ENCODE assay signal across 8 cellular contexts in genomic region chr17:59330314-59330942, GRCh38. TPM values are rescaled to one million over a fixed set of nuclear protein-coding genes. Genes with fewer than 3 reads are reported as not detected.
DNase-seq lines count a peak whose midpoint lies in the region; ATAC-seq and TF ChIP-seq lines count a peak whose summit lies in the region.

No MANE protein-coding gene starts in this region.

- peak overlapping the region; percentile 86 for H3K4me3 Mint-ChIP-seq in central memory CD8-positive, alpha-beta T cell

- no peak overlapping the region for H3K23ac ChIP-seq in IMR-90 (ENCODE audit: low read depth, low read length)

- intact Hi-C loops in IMR-90 (cut with micrococcal nuclease) (no loop called here), lower leg skin (cut with DNase I; ENCODE audit: low total_unique reads) (no loop called here), testis (cut with DNase I; ENCODE audit: low total_unique reads) (no loop called here)

- no peaks in the 10 kb centered on the region for H3K27me3 Mint-ChIP-seq in central memory CD8-positive, alpha-beta T cell

- no peak overlapping the region; the same call in 1 of the 2 replicates for H4K91ac ChIP-seq in IMR-90 (ENCODE audit: insufficient read depth, low read depth, low read length)

- peaks cover 4% of the 10 kb centered on the region; the same call in 1 of the 2 replicates for H3K9me1 ChIP-seq in IMR-90 (ENCODE audit: insufficient read depth, low read length)

- H2BK20ac ChIP-seq in IMR-90 (ENCODE audit: low read depth, low read length): no peak overlapping the region

- POLR2A ChIA-PET in IMR-90 (lab: Charles Lee; ENCODE audit: unreplicated experiment): no interaction called here

- in situ Hi-C loops in IMR-90 (cut with MboI; ENCODE audit: low sequenced_read_pairs): no loop called here

- H3K14ac ChIP-seq in IMR-90 (replicated peaks; ENCODE audit: low read depth, low read length): no peak overlapping the region

- ATAC-seq in IMR-90 (ENCODE audit: low read depth) (no peak), GM18867 (IDR thresholded peaks at IDR 0.05; ENCODE audit: unreplicated experiment) (no peak)
- no peak for ATAC-seq in central memory CD8-positive, alpha-beta T cell (replicated peaks; ENCODE audit: extremely low read depth, poor library complexity, severe bottlenecking)

- no peak overlapping the region for H3K4me2 ChIP-seq in IMR-90 (ENCODE audit: low read depth, low read length)

- TF ChIP-seq RAD21 in IMR-90 (IDR thresholded peaks at IDR 0.05; ENCODE audit: low read length): no peak

- H3K27ac Mint-ChIP-seq in central memory CD8-positive, alpha-beta T cell (ENCODE audit: low read depth): peak overlapping the region; percentile 93

- H3K9me3 ChIP-seq in IMR-90 (ENCODE audit: control insufficient read depth, insufficient read depth, low read length) (no peaks in the 10 kb centered on the region), testis (no peaks in the 10 kb centered on the region)

- H2AK9ac ChIP-seq in IMR-90 (replicated peaks; ENCODE audit: low read depth, low read length, poor library complexity): peak overlapping the region; percentile 42

- H4K20me1 ChIP-seq in IMR-90 (ENCODE audit: insufficient read depth, low read length): peaks cover 8% of the 10 kb centered on the region; the same call in 1 of the 2 replicates

- no peaks in the 10 kb centered on the region for H3K9me3 Mint-ChIP-seq in central memory CD8-positive, alpha-beta T cell

- no peak for DNase-seq in IMR-90
- DNase-seq in central memory CD8-positive, alpha-beta T cell (ENCODE audit: low spot score in 2 of 2): no peak
- DNase-seq in lower leg skin (ENCODE audit: low spot score in 2 of 2): peak; percentile 32 to 88
- DNase-seq in testis: peak; percentile 60
- no peak for DNase-seq in COR-L47 (lab: John Stamatoyannopoulos, UW)
- no peak for DNase-seq in NCI-H1694 (lab: John Stamatoyannopoulos, UW)

- no peak overlapping the region for H3K56ac ChIP-seq in IMR-90 (ENCODE audit: extremely low read depth, insufficient read depth, low read length)

- no peak overlapping the region for H3K18ac ChIP-seq in IMR-90 (ENCODE audit: low read depth, low read length)

- H3K27ac ChIP-seq in ACC112 (ENCODE audit: low read depth, low read length) (peak overlapping the region; percentile 84), IMR-90 (ENCODE audit: insufficient read depth, low read length) (no peak overlapping the region), testis (peak overlapping the region; percentile 84 to 93)

- H2BK5ac ChIP-seq in IMR-90 (ENCODE audit: low read depth, low read length, poor library complexity, severe bottlenecking): no peak overlapping the region

- peaks cover 3 to 14% of the 10 kb centered on the region in 2 experiments; a peak in 1 of 4 replicates for H3K79me1 ChIP-seq in IMR-90 (ENCODE audit: low read depth in 1 of 2, low read length in 2 of 2)

- H2AFZ ChIP-seq in ACC112 (ENCODE audit: low read length, unreplicated experiment) (peak overlapping the region; percentile 66), IMR-90 (replicated peaks; ENCODE audit: low read length, poor library complexity) (peak overlapping the region; percentile 48)

- dilution Hi-C loops in IMR-90 (cut with HindIII; ENCODE audit: low sequenced_read_pairs, unreplicated experiment): no loop called here

- H3K4ac ChIP-seq in IMR-90 (ENCODE audit: low read depth, low read length): no peak overlapping the region; the same call in 1 of the 2 replicates

- H3K4me1 ChIP-seq in ACC112 (ENCODE audit: control insufficient read depth, insufficient read depth, low read length, unreplicated experiment) (peaks cover 45% of the 10 kb centered on the region), IMR-90 (ENCODE audit: control insufficient read depth, insufficient read depth, low read length) (peaks cover 13% of the 10 kb centered on the region), testis (peaks cover 41% of the 10 kb centered on the region)

- H2AK5ac ChIP-seq in IMR-90 (ENCODE audit: low read depth, low read length): no peak overlapping the region

- H3K36me3 ChIP-seq in ACC112 (ENCODE audit: insufficient read depth, low read length) (no peaks in the 10 kb centered on the region), IMR-90 (ENCODE audit: control insufficient read depth, insufficient read depth, low read length) (no peaks in the 10 kb centered on the region), testis (ENCODE audit: low read depth, missing control alignments) (no peaks in the 10 kb centered on the region)

- no TSS peak for BruUV-seq in IMR-90 (replicated peaks; lab: Mats Ljungman, UMichigan)

- TF ChIP-seq POLR2A in IMR-90 (IDR thresholded peaks at IDR 0.05; ENCODE audit: low read depth, low read length) (no peak), lower leg skin (IDR thresholded peaks at IDR 0.05) (no peak), testis (IDR thresholded peaks at IDR 0.05) (no peak)

- H3K4me1 Mint-ChIP-seq in central memory CD8-positive, alpha-beta T cell: peaks cover 54% of the 10 kb centered on the region

- H3K4me3 ChIP-seq in ACC112 (ENCODE audit: low read depth, low read length): no peak overlapping the region
- H3K4me3 ChIP-seq in IMR-90 (ENCODE audit: insufficient read depth, low read depth, low read length): no peak overlapping the region
- H3K4me3 ChIP-seq in lower leg skin (ENCODE audit: low read depth, poor library complexity, severe bottlenecking): no peak overlapping the region
- peak overlapping the region in 1 of 2 donors; percentile 79 for H3K4me3 ChIP-seq in testis

- H3K79me2 ChIP-seq in ACC112 (ENCODE audit: control insufficient read depth, insufficient read depth, low read length, unreplicated experiment): peaks cover 28% of the 10 kb centered on the region

- H3K9ac ChIP-seq in IMR-90 (ENCODE audit: low read depth, low read length): no peak overlapping the region

- H4K5ac ChIP-seq in IMR-90 (ENCODE audit: low read depth, low read length): no peak overlapping the region

- H2BK120ac ChIP-seq in IMR-90 (ENCODE audit: low read depth, low read length): no peak overlapping the region

- peak overlapping the region in 1 of 2 experiments; percentile 5; a peak in 1 of 4 replicates for H4K8ac ChIP-seq in IMR-90 (ENCODE audit: low read depth in 2 of 2, low read length in 2 of 2)

- no peak for TF ChIP-seq CTCF in IMR-90 (conservative IDR thresholded peaks at IDR 0.05; ENCODE audit: low read depth, low read length)
- TF ChIP-seq CTCF in lower leg skin (IDR thresholded peaks at IDR 0.05): no peak
- no peak for TF ChIP-seq CTCF in testis (IDR thresholded peaks at IDR 0.05)

- peaks cover 10% of the 10 kb centered on the region for H3K36me3 Mint-ChIP-seq in central memory CD8-positive, alpha-beta T cell (ENCODE audit: insufficient read depth)

- CTCF ChIA-PET in IMR-90 (lab: Yijun Ruan, JAX): interaction anchor here (0.6 to 1.9 kb wide), 8 partner anchors 13 to 178 kb away, joined by 3 to 12 read pairs (median 4); no protein-coding TSS in a partner anchor

- H3K27me3 ChIP-seq in ACC112 (ENCODE audit: insufficient read depth, low read length) (no peaks in the 10 kb centered on the region), IMR-90 (ENCODE audit: control insufficient read depth, insufficient read depth, low read length) (peaks cover 19% of the 10 kb centered on the region), testis (no peaks in the 10 kb centered on the region)

- 47% methylated on average over 5 of the region's 14 CpGs; no CpG with 5 or more reads in 1 of the 2 experiments for WGBS in IMR-90 (ENCODE audit: extremely low coverage in 2 of 2, insufficient read length in 1 of 2), 2 experiments
- WGBS in lower leg skin, 2 donors: 13 to 17% methylated on average over 14 of the region's 14 CpGs
- 6 to 13% methylated on average over 14 of the region's 14 CpGs for WGBS in testis, 2 donors

- no peak overlapping the region for H2BK15ac ChIP-seq in IMR-90 (ENCODE audit: low read depth, low read length)

TF ChIP-seq in IMR-90, 13 proteins besides CTCF, POLR2A, EP300 and RAD21 (continues in another document):
- TF ChIP-seq ELK1 (IDR thresholded peaks at IDR 0.05; ENCODE audit: borderline replicate concordance, low read depth, low read length) (no peak), BHLHE40 (IDR thresholded peaks at IDR 0.05; ENCODE audit: low read depth, low read length) (no peak), CEBPB (IDR thresholded peaks at IDR 0.05; ENCODE audit: low read depth, low read length) (no peak), USF2 (IDR thresholded peaks at IDR 0.05; ENCODE audit: low read depth, low read length) (no peak), NFE2L2 (IDR thresholded peaks at IDR 0.05; ENCODE audit: low read depth, low read length) (no peak), RFX5 (IDR thresholded peaks at IDR 0.05; ENCODE audit: low read depth, low read length) (no peak), SMC3 (IDR thresholded peaks at IDR 0.05; ENCODE audit: low read depth, low read length) (no peak), MXI1 (IDR thresholded peaks at IDR 0.05; ENCODE audit: borderline replicate concordance, low read depth, low read length) (no peak), MAFK (IDR thresholded peaks at IDR 0.05; ENCODE audit: low read depth, low read length) (no peak), RCOR1 (IDR thresholded peaks at IDR 0.05; ENCODE audit: insufficient replicate concordance, low read length) (no peak), MAZ (IDR thresholded peaks at IDR 0.05; ENCODE audit: borderline replicate concordance, low read depth, low read length) (no peak), FOS (IDR thresholded peaks at IDR 0.05; ENCODE audit: low read depth, low read length) (no peak)

RNA-seq across cellular contexts. Expression of gene YPEL2, which starts 1.0 kb away (rescaled TPM):
- total RNA-seq in IMR-90 (2012; rRNA removed): 1.9 and 3.4 TPM in 2 replicates
- polyA plus RNA-seq in IMR-90 (2012; rRNA removed): 1.9 and 2.3 TPM in 2 replicates
- 0.58 and 0.78 TPM in 2 replicates for polyA plus RNA-seq in IMR-90 (2012; cell fraction: cytosol; rRNA removed)
- 1.6 and 7.8 TPM in 2 replicates for polyA plus RNA-seq in IMR-90 (2012; cell fraction: nucleus; rRNA removed; ENCODE audit: low replicate concordance)
- total RNA-seq in lower leg skin: 10 to 100 TPM; 20.6 to 33.1 (median 26.9) TPM
- 10 to 100 TPM; 39.8 to 48.3 TPM for total RNA-seq in testis
- polyA plus RNA-seq in testis (ENCODE audit: insufficient read depth, low read depth, low replicate concordance): 20.5 TPM

Comparison
In these comparisons a context has a peak if more than half of its experiments do, and no peak if none do; other contexts are left out.
1. DNase-seq: peak in lower leg skin (2 of 2) and testis (single experiment); none in IMR-90 (single experiment), central memory CD8-positive, alpha-beta T cell (0 of 2), COR-L47 (single experiment) and NCI-H1694 (single experiment).